1 cellular context compared by ENCODE assay signal in genomic region chr6:11171952-11172351, GRCh38.
TF ChIP-seq lines count a peak whose summit lies in the region.

No MANE protein-coding gene starts in this region.

TF ChIP-seq in IMR-90, 13 proteins besides CTCF, POLR2A, EP300 and RAD21:
- TF ChIP-seq USF2 (IDR thresholded peaks at IDR 0.05; ENCODE audit: low read depth, low read length), result no peak
- TF ChIP-seq MXI1 (IDR thresholded peaks at IDR 0.05; ENCODE audit: borderline replicate concordance, low read depth, low read length), result no peak
- no peak for TF ChIP-seq CHD1 (IDR thresholded peaks at IDR 0.05; ENCODE audit: low read depth, low read length)
- TF ChIP-seq MAFK (IDR thresholded peaks at IDR 0.05; ENCODE audit: low read depth, low read length), result no peak
- TF ChIP-seq ELK1 (IDR thresholded peaks at IDR 0.05; ENCODE audit: borderline replicate concordance, low read depth, low read length), result no peak
- no peak for TF ChIP-seq CEBPB (IDR thresholded peaks at IDR 0.05; ENCODE audit: low read depth, low read length)
- no peak for TF ChIP-seq RFX5 (IDR thresholded peaks at IDR 0.05; ENCODE audit: low read depth, low read length)
- no peak for TF ChIP-seq RCOR1 (IDR thresholded peaks at IDR 0.05; ENCODE audit: insufficient replicate concordance, low read length)
- no peak for TF ChIP-seq BHLHE40 (IDR thresholded peaks at IDR 0.05; ENCODE audit: low read depth, low read length)
- no peak for TF ChIP-seq SMC3 (IDR thresholded peaks at IDR 0.05; ENCODE audit: low read depth, low read length)
- TF ChIP-seq MAZ (IDR thresholded peaks at IDR 0.05; ENCODE audit: borderline replicate concordance, low read depth, low read length), result no peak
- TF ChIP-seq FOS (IDR thresholded peaks at IDR 0.05; ENCODE audit: low read depth, low read length), result no peak
- no peak for TF ChIP-seq NFE2L2 (IDR thresholded peaks at IDR 0.05; ENCODE audit: low read depth, low read length)
